17 cellular contexts compared by ENCODE assay signal in the genomic region with DNA sequence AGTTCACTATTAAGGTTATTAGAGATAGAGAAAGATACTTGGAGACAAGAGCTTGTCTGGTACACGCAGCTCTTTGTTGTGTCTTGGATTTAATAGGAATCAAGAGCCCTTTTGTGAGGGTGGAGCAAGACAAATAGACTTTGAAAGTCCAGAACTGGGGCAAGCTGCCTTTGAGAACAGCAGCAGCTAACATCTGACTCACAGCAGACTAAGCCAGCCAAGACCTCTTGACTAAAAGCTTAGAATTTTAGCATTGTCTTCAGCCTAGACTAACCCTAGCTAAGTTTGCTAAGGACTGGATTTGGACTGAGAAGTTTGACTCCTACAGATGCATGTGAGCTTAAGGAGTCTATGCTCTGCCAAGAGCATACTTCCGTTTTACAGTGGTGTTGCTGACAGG.
"Had no signal": no experiment of that assay in that cellular context is flagged by ENCODE, and none has a peak within 500 bp of the region (broad histone marks: within the 10 kb centered on the region; RNA-seq: fewer than 3 reads in every experiment).

No MANE protein-coding gene starts in this region.

- H3K4me3 Mint-ChIP-seq: activated B cell treated with CpG ODN at 0.5 μM for 24 hours; activated CD4-positive, alpha-beta T cell treated with anti-CD3 and anti-CD28 coated beads, Interleukin-2, amount 10 ng/mL, durations not matched to agents 24 days and 14 days; activated naive CD4-positive, alpha-beta T cell treated with anti-CD3 and anti-CD28 coated beads, Interleukin-2, amount 50 U/mL, for 24 hours; dendritic cell treated with granulocyte-macrophage colony-stimulating factor and Interleukin-4, amounts not matched to agents 40 ng/mL and 50 ng/mL, for 4 days; endodermal cell; nephron; stimulated activated naive B cell treated with anti-CD40 and anti-IgM and Interleukin-4, amounts not matched to agents 10 μg/mL and 1 μg/mL and 100 μg/mL, for 72 hours; type B pancreatic cell had no signal

- ATAC-seq: heart left ventricle; psoas muscle; right lobe of liver; stimulated activated naive B cell treated with anti-CD40 and anti-IgM and Interleukin-4, amounts not matched to agents 10 μg/mL and 1 μg/mL and 100 μg/mL, for 72 hours had no signal

- H3K27ac Mint-ChIP-seq: activated B cell treated with CpG ODN at 0.5 μM for 24 hours; activated CD4-positive, alpha-beta T cell treated with anti-CD3 and anti-CD28 coated beads, Interleukin-2, amount 10 ng/mL, durations not matched to agents 24 days and 14 days; activated naive CD4-positive, alpha-beta T cell treated with anti-CD3 and anti-CD28 coated beads, Interleukin-2, amount 50 U/mL, for 24 hours; dendritic cell treated with granulocyte-macrophage colony-stimulating factor and Interleukin-4, amounts not matched to agents 40 ng/mL and 50 ng/mL, for 4 days; endodermal cell; nephron; stimulated activated naive B cell treated with anti-CD40 and anti-IgM and Interleukin-4, amounts not matched to agents 10 μg/mL and 1 μg/mL and 100 μg/mL, for 72 hours; type B pancreatic cell had no signal

- H3K36me3 Mint-ChIP-seq: activated naive CD4-positive, alpha-beta T cell treated with anti-CD3 and anti-CD28 coated beads, Interleukin-2, amount 50 U/mL, for 24 hours; stimulated activated naive B cell treated with anti-CD40 and anti-IgM and Interleukin-4, amounts not matched to agents 10 μg/mL and 1 μg/mL and 100 μg/mL, for 72 hours; type B pancreatic cell had no signal

- H3K4me1 ChIP-seq: psoas muscle, right lobe of liver had no signal

- H3K27ac ChIP-seq: brain microvascular endothelial cell, heart left ventricle, left ventricle myocardium inferior, psoas muscle, right lobe of liver had no signal

- H3K36me3 ChIP-seq: brain microvascular endothelial cell, heart left ventricle, left ventricle myocardium inferior, right lobe of liver had no signal

- H3K9me3 Mint-ChIP-seq: activated B cell treated with CpG ODN at 0.5 μM for 24 hours; activated CD4-positive, alpha-beta T cell treated with anti-CD3 and anti-CD28 coated beads, Interleukin-2, amount 10 ng/mL, durations not matched to agents 24 days and 14 days; activated naive CD4-positive, alpha-beta T cell treated with anti-CD3 and anti-CD28 coated beads, Interleukin-2, amount 50 U/mL, for 24 hours; dendritic cell treated with granulocyte-macrophage colony-stimulating factor and Interleukin-4, amounts not matched to agents 40 ng/mL and 50 ng/mL, for 4 days; endodermal cell; nephron; stimulated activated naive B cell treated with anti-CD40 and anti-IgM and Interleukin-4, amounts not matched to agents 10 μg/mL and 1 μg/mL and 100 μg/mL, for 72 hours; type B pancreatic cell had no signal

- H3K27me3 ChIP-seq: brain microvascular endothelial cell, right lobe of liver had no signal

- H3K4me3 ChIP-seq: heart left ventricle, left ventricle myocardium inferior, psoas muscle, right lobe of liver had no signal

- H3K9me3 ChIP-seq: heart left ventricle, left ventricle myocardium inferior, psoas muscle, right lobe of liver had no signal

- H3K27me3 Mint-ChIP-seq: activated B cell treated with CpG ODN at 0.5 μM for 24 hours; activated CD4-positive, alpha-beta T cell treated with anti-CD3 and anti-CD28 coated beads, Interleukin-2, amount 10 ng/mL, durations not matched to agents 24 days and 14 days; activated naive CD4-positive, alpha-beta T cell treated with anti-CD3 and anti-CD28 coated beads, Interleukin-2, amount 50 U/mL, for 24 hours; dendritic cell treated with granulocyte-macrophage colony-stimulating factor and Interleukin-4, amounts not matched to agents 40 ng/mL and 50 ng/mL, for 4 days had no signal

- DNase-seq: activated B cell treated with CpG ODN at 0.5 μM for 24 hours; activated CD4-positive, alpha-beta T cell treated with anti-CD3 and anti-CD28 coated beads, Interleukin-2, amount 10 ng/mL, durations not matched to agents 24 days and 14 days; brain microvascular endothelial cell; cerebellar nuclear complex; endodermal cell; heart left ventricle; left ventricle myocardium inferior; mesendoderm; occipital lobe; psoas muscle; right lobe of liver; stimulated activated CD4-positive, alpha-beta T cell treated with anti-CD3 and anti-CD28 coated beads, Interleukin-2, amount 100 ng/mL, for 24 hours; stimulated activated naive B cell treated with anti-CD40 and anti-IgM and Interleukin-4, amounts not matched to agents 10 μg/mL and 1 μg/mL and 100 μg/mL, for 72 hours had no signal

- H3K4me1 Mint-ChIP-seq: activated B cell treated with CpG ODN at 0.5 μM for 24 hours; activated CD4-positive, alpha-beta T cell treated with anti-CD3 and anti-CD28 coated beads, Interleukin-2, amount 10 ng/mL, durations not matched to agents 24 days and 14 days; activated naive CD4-positive, alpha-beta T cell treated with anti-CD3 and anti-CD28 coated beads, Interleukin-2, amount 50 U/mL, for 24 hours; endodermal cell; nephron; stimulated activated naive B cell treated with anti-CD40 and anti-IgM and Interleukin-4, amounts not matched to agents 10 μg/mL and 1 μg/mL and 100 μg/mL, for 72 hours had no signal
